In genomic region chr1:27487927-27488522, GRCh38 we compare ENCODE assay signal across 8 cellular contexts. TPM values are rescaled to one million over a fixed set of nuclear protein-coding genes. Genes with fewer than 3 reads are reported as not detected.
DNase-seq lines count a peak whose midpoint lies in the region; ATAC-seq and TF ChIP-seq lines count a peak whose summit lies in the region.

No MANE protein-coding gene starts in this region.

- H3K27me3 ChIP-seq in Panc1 (ENCODE audit: control insufficient read depth, insufficient read depth, low read length) (no peaks in the 10 kb centered on the region), endodermal cell (ENCODE audit: control insufficient read depth, insufficient read depth, low read length, poor library complexity, severe bottlenecking) (no peaks in the 10 kb centered on the region), ovary (no peaks in the 10 kb centered on the region)

- in situ Hi-C loops in GM13977 (cut with MboI; ENCODE audit: low pct_unique_long_range_greater_than_20kb, low sequenced_read_pairs, unreplicated experiment) = no loop called here
- in situ Hi-C loops in Panc1 (cut with HindIII; ENCODE audit: low pct_unique_long_range_greater_than_20kb, low sequenced_read_pairs) = no loop called here

- TF ChIP-seq EP300 in ovary (IDR thresholded peaks at IDR 0.05) = no peak

- BruUV-seq in Panc1 (replicated peaks; lab: Mats Ljungman, UMichigan) = no TSS peak

- H3K9me3 ChIP-seq in Panc1 (ENCODE audit: control insufficient read depth, insufficient read depth, low read depth, low read length) (no peaks in the 10 kb centered on the region), endodermal cell (ENCODE audit: control insufficient read depth, low read length) (no peaks in the 10 kb centered on the region), ovary (no peaks in the 10 kb centered on the region)

- DNase-seq in GM13977 (ENCODE audit: low spot score) (peak; percentile 24), Panc1 (ENCODE audit: low read depth, low spot score) (no peak), endodermal cell (no peak), ovary (no peak), DMS53 treated with DMSO at 0.1 percent for 48 hours (lab: John Stamatoyannopoulos, UW; ENCODE audit: unreplicated experiment) (no peak)

- ATAC-seq in Panc1 = no peak
- ATAC-seq in HG02870 (IDR thresholded peaks at IDR 0.05; ENCODE audit: unreplicated experiment) = no peak
- no peak for ATAC-seq in HG02759 (IDR thresholded peaks at IDR 0.05; ENCODE audit: unreplicated experiment)
- no peak for ATAC-seq in GM18505 (IDR thresholded peaks at IDR 0.05; ENCODE audit: unreplicated experiment)

- CTCF ChIA-PET in Panc1 (lab: Charles Lee) = interaction anchor here (0.8 kb wide), 1 partner anchor 288 kb away, joined by 3 read pairs; no protein-coding TSS in a partner anchor

- H3K4me1 Mint-ChIP-seq in endodermal cell = peaks cover 12% of the 10 kb centered on the region

- H3K4me3 ChIP-seq in Panc1 (ENCODE audit: low read depth in 2 of 2, low read length in 2 of 2) (peak overlapping the region; percentile 93 to 100), endodermal cell (ENCODE audit: low read length) (peak overlapping the region; percentile 93), ovary (peak overlapping the region; percentile 100)

- H3K4me3 Mint-ChIP-seq in endodermal cell = peak overlapping the region; percentile 89

- peaks cover 4% of the 10 kb centered on the region; the same call in 1 of the 2 replicates for H3K36me3 ChIP-seq in Panc1 (ENCODE audit: control insufficient read depth, insufficient read depth, low read length)
- peaks cover 13% of the 10 kb centered on the region for H3K36me3 ChIP-seq in endodermal cell (ENCODE audit: control insufficient read depth, insufficient read depth, low read length)
- no peaks in the 10 kb centered on the region for H3K36me3 ChIP-seq in ovary

- no peaks in the 10 kb centered on the region for H3K27me3 Mint-ChIP-seq in endodermal cell (ENCODE audit: insufficient read depth)

- POLR2A ChIA-PET in Panc1 (lab: Charles Lee) = interaction anchor here (0.6 kb wide), 1 partner anchor 60 kb away, joined by 3 read pairs; no protein-coding TSS in a partner anchor

- H3K36me3 Mint-ChIP-seq in endodermal cell (ENCODE audit: low read depth) = peaks cover 7% of the 10 kb centered on the region

- intact Hi-C loops in Panc1 (cut with micrococcal nuclease; ENCODE audit: unreplicated experiment) (loop anchor here (10.0 kb wide), 1 partner anchor 73 kb away; no protein-coding TSS in a partner anchor), ovary (cut with DNase I) (loop anchor here in 3 of 4 donors (2.0 to 10.0 kb wide), 2 partner anchors 53 to 115 kb away; no protein-coding TSS in a partner anchor)

- 45 to 55% methylated on average over 2 to 4 of the region's 4 CpGs for WGBS in endodermal cell (ENCODE audit: insufficient coverage in 1 of 2, insufficient read length in 1 of 2), 2 experiments
- 16 to 18% (median 16%) methylated on average over 4 of the region's 4 CpGs for WGBS in ovary, 3 donors

- H3K27ac ChIP-seq in Panc1 (ENCODE audit: low read length) = peak overlapping the region; percentile 99
- peak overlapping the region; percentile 31 for H3K27ac ChIP-seq in endodermal cell (ENCODE audit: low read depth, low read length)
- H3K27ac ChIP-seq in ovary = peak overlapping the region in 1 of 2 donors; percentile 7

- TF ChIP-seq CTCF in GM13977 (IDR thresholded peaks at IDR 0.05; ENCODE audit: extremely low read depth, insufficient read depth, missing control alignments) = no peak
- no peak for TF ChIP-seq CTCF in Panc1 (IDR thresholded peaks at IDR 0.05)
- no peak for TF ChIP-seq CTCF in endodermal cell (conservative IDR thresholded peaks at IDR 0.05)
- TF ChIP-seq CTCF in ovary (IDR thresholded peaks at IDR 0.05) = no peak

- peak overlapping the region; percentile 35 for H3K27ac Mint-ChIP-seq in endodermal cell

- H3K9me3 Mint-ChIP-seq in endodermal cell = no peaks in the 10 kb centered on the region

- H3K9ac ChIP-seq in endodermal cell (ENCODE audit: extremely low read depth, low read length, poor library complexity, severe bottlenecking) = no peak overlapping the region

- H3K4me1 ChIP-seq in Panc1 (ENCODE audit: control insufficient read depth, insufficient read depth, low read length) = peaks cover 25% of the 10 kb centered on the region
- H3K4me1 ChIP-seq in endodermal cell (ENCODE audit: control insufficient read depth, insufficient read depth, low read length) = no peaks in the 10 kb centered on the region
- peaks cover 15% of the 10 kb centered on the region for H3K4me1 ChIP-seq in ovary (ENCODE audit: insufficient read depth)

- no peak for TF ChIP-seq POLR2A in ovary (IDR thresholded peaks at IDR 0.05)
- TF ChIP-seq POLR2A in GM18505 (IDR thresholded peaks at IDR 0.05; ENCODE audit: borderline replicate concordance, extremely low read depth, insufficient read depth, insufficient read length) = no peak

RNA-seq across cellular contexts. Expression of gene WASF2, which starts 1.9 kb away (rescaled TPM):
- total RNA-seq in Panc1 (2021; ENCODE audit: unreplicated experiment) (121 TPM), endodermal cell (10 to 100 TPM; 90.0 to 98.8 TPM), ovary (100 to 1,000 TPM in 5 of 7 donors, 10 to 100 TPM in 2; 28.0 to 163 (median 153) TPM)
- 63.7 TPM for polyA plus RNA-seq in Panc1 (2012; ENCODE audit: insufficient read length)
- 67.7 TPM for polyA plus RNA-seq in endodermal cell (2013, experiment 1 of 2)
- polyA plus RNA-seq in endodermal cell (2013, experiment 2 of 2) = 64.0 TPM
- polyA plus RNA-seq in ovary = 100 to 1,000 TPM in 1 of 2 donors, 10 to 100 TPM in 1; 58.0 to 233 TPM
